7 cellular contexts compared by ENCODE assay signal in the genomic region with DNA sequence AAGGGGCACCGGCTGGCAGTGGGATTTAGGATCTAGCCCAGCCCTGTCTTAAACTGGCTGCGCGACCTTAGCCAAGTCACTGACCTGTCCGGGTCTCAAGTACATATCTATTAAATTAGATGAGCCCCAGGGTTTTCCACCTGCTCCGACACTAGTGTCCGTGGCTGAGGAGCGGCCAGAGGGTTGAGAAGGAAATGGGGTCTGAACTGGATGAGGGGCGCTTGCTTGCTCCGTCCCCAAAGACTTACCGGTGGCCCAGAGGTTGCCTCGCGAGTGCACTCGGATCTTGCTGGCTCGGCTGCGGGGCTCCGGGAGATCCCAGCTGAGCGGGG. TPM values are rescaled to one million over a fixed set of nuclear protein-coding genes. Genes with fewer than 3 reads are reported as not detected.
DNase-seq lines count a peak whose midpoint lies in the region; ATAC-seq and TF ChIP-seq lines count a peak whose summit lies in the region.

No MANE protein-coding gene starts in this region.

- intact Hi-C loops in activated B cell treated with CpG ODN at 0.5 μM for 24 hours (cut with micrococcal nuclease): loop anchor here (1.0 to 10.0 kb wide), 8 partner anchors 29 to 387 kb away; a partner anchor contains a TSS
- intact Hi-C loops in spleen (cut with DNase I; ENCODE audit: low total_unique reads): loop anchor here (10.0 kb wide), 1 partner anchor 63 kb away; no protein-coding TSS in a partner anchor

- H2AFZ ChIP-seq in H9 (ENCODE audit: low read length): no peak overlapping the region

- H3K4me1 ChIP-seq in H9 (ENCODE audit: insufficient read depth, low read length) (peaks cover 3% of the 10 kb centered on the region; the same call in 1 of the 2 replicates), iPS DF 6.9 (ENCODE audit: control insufficient read depth, insufficient read depth, low read length) (no peaks in the 10 kb centered on the region), spleen (peaks cover 10 to 65% (median 46%) of the 10 kb centered on the region in 6 donors)

- H3K4me3 ChIP-seq in iPS DF 6.9 (ENCODE audit: low read length) (peak overlapping the region; percentile 42; the same call in 1 of the 2 replicates), spleen (peak overlapping the region; percentile 47 to 79 (median 52))

- H3K27me3 ChIP-seq in H9 (ENCODE audit: insufficient read depth, low read length): no peaks in the 10 kb centered on the region; the same call in 1 of the 2 replicates
- no peaks in the 10 kb centered on the region; the same call in 1 of the 2 replicates for H3K27me3 ChIP-seq in iPS DF 6.9 (ENCODE audit: control insufficient read depth, insufficient read depth, low read length)
- no peaks in the 10 kb centered on the region for H3K27me3 ChIP-seq in spleen (replicated peaks in 1 of 7)

- peak overlapping the region; percentile 58 for H3K4me2 ChIP-seq in H9 (ENCODE audit: insufficient read depth, insufficient read length, low read length)

- no peak overlapping the region for H2AK5ac ChIP-seq in H9 (ENCODE audit: insufficient read length, low read length)

- peaks cover 0 to 10% (median 0%) of the 10 kb centered on the region in 3 experiments; a peak in 5 of 7 replicates for H3K36me3 Mint-ChIP-seq in H9 (ENCODE audit: insufficient read depth in 1 of 3, low read depth in 3 of 3)
- H3K36me3 Mint-ChIP-seq in activated B cell treated with CpG ODN at 0.5 μM for 24 hours (ENCODE audit: low read depth): peaks cover 6% of the 10 kb centered on the region

- H3K4ac ChIP-seq in H9 (ENCODE audit: low read depth, low read length): no peak overlapping the region

- WGBS in H9 (ENCODE audit: extremely low coverage, insufficient read length, low lambda C conversion rate): no CpG with 5 or more reads among the region's 17 CpGs
- whole genome bisulfite sequencing in iPS DF 6.9 (ENCODE audit: insufficient coverage, insufficient read length): no CpG with 5 or more reads among the region's 17 CpGs
- WGBS in spleen, 5 donors: 25 to 34% (median 26%) methylated on average over 16 to 17 of the region's 17 CpGs

- H4K8ac ChIP-seq in H9 (replicated peaks; ENCODE audit: insufficient read length, low read depth, low read length): no peak overlapping the region

- no peaks in the 10 kb centered on the region for H4K20me1 ChIP-seq in H9 (ENCODE audit: control insufficient read depth, insufficient read depth, insufficient read length)

- H2BK120ac ChIP-seq in H9 (ENCODE audit: low read depth, low read length, poor library complexity, severe bottlenecking): no peak overlapping the region

- H3K36me3 ChIP-seq in iPS DF 6.9 (ENCODE audit: control insufficient read depth, insufficient read depth, low read length): no peaks in the 10 kb centered on the region
- peaks cover 0 to 9% (median 0%) of the 10 kb centered on the region in 6 donors for H3K36me3 ChIP-seq in spleen

- no peak overlapping the region for H3K9ac ChIP-seq in H9 (ENCODE audit: extremely low read depth, insufficient read length, low read length)

- H3K18ac ChIP-seq in H9 (ENCODE audit: insufficient read length, low read depth, low read length): no peak overlapping the region

- no peak overlapping the region for H2BK5ac ChIP-seq in H9 (ENCODE audit: insufficient read length, low read length)

- no peaks in the 10 kb centered on the region for H3K79me1 ChIP-seq in H9 (ENCODE audit: insufficient read depth, low read depth, low read length, poor library complexity, severe bottlenecking)

- TF ChIP-seq CTCF in H9 (conservative IDR thresholded peaks at IDR 0.05) (no peak), activated B cell treated with CpG ODN at 0.5 μM for 24 hours (IDR thresholded peaks at IDR 0.05) (no peak), spleen (IDR thresholded peaks at IDR 0.05 in 8 of 11, conservative IDR thresholded peaks at IDR 0.05 in 3 of 11) (no peak)

- no peak for DNase-seq in H9
- DNase-seq in activated B cell treated with CpG ODN at 0.5 μM for 24 hours: no peak
- no peak for DNase-seq in iPS DF 6.9 (ENCODE audit: low read depth, low spot score)
- DNase-seq in spleen: no peak
- DNase-seq in ACHN: no peak
- DNase-seq in NCI-H510A treated with DMSO at 0.1 percent for 48 hours (lab: John Stamatoyannopoulos, UW): no peak

- H3K79me2 ChIP-seq in H9 (ENCODE audit: insufficient read depth, low read length): no peaks in the 10 kb centered on the region

- H3K4me1 Mint-ChIP-seq in H9 (peaks cover 29 to 33% of the 10 kb centered on the region in 2 experiments), activated B cell treated with CpG ODN at 0.5 μM for 24 hours (peaks cover 46% of the 10 kb centered on the region)

- no peak for TF ChIP-seq POLR2A in spleen (IDR thresholded peaks at IDR 0.05)

- H3K27me3 Mint-ChIP-seq in H9 (ENCODE audit: low read depth) (peaks cover 27% of the 10 kb centered on the region), activated B cell treated with CpG ODN at 0.5 μM for 24 hours (no peaks in the 10 kb centered on the region)

- POLR2A ChIA-PET in activated B cell treated with CpG ODN at 0.5 μM for 24 hours (lab: Charles Lee): interaction anchor here (1.3 to 6.4 kb wide), 4 partner anchors 59 to 323 kb away, joined by 6 to 70 read pairs (median 12); a partner anchor contains a TSS

- no peak overlapping the region for H4K91ac ChIP-seq in H9 (ENCODE audit: insufficient read length, low read depth, low read length)

- no peak overlapping the region for H3K56ac ChIP-seq in H9 (ENCODE audit: insufficient read length, low read depth, low read length)

- CTCF ChIA-PET in activated B cell treated with CpG ODN at 0.5 μM for 24 hours (lab: Charles Lee): interaction anchor here (1.3 to 3.9 kb wide), 3 partner anchors 70 to 271 kb away, joined by 3 to 15 read pairs (median 4); no protein-coding TSS in a partner anchor

- H3K27ac ChIP-seq in H9 (ENCODE audit: insufficient read length, low read depth, low read length) (no peak overlapping the region), iPS DF 6.9 (ENCODE audit: low read length) (no peak overlapping the region), spleen (peak overlapping the region; percentile 70 to 86 (median 80))

- ATAC-seq in activated B cell treated with CpG ODN at 0.5 μM for 24 hours (ENCODE audit: low read depth): no peak
- no peak for ATAC-seq in HG02759 (IDR thresholded peaks at IDR 0.05; ENCODE audit: unreplicated experiment)

- H2BK15ac ChIP-seq in H9 (ENCODE audit: low read depth, low read length): no peak overlapping the region

- H2BK12ac ChIP-seq in H9 (ENCODE audit: insufficient read length, low read depth, low read length): no peak overlapping the region

- H3K9me3 Mint-ChIP-seq in H9 (no peaks in the 10 kb centered on the region; a peak in 1 of 5 replicates), activated B cell treated with CpG ODN at 0.5 μM for 24 hours (no peaks in the 10 kb centered on the region)

- H3K14ac ChIP-seq in H9 (ENCODE audit: insufficient read depth, low read length): no peak overlapping the region; the same call in 1 of the 2 replicates

- H3K4me3 Mint-ChIP-seq in H9: peak overlapping the region; percentile 68 to 77
- H3K4me3 Mint-ChIP-seq in activated B cell treated with CpG ODN at 0.5 μM for 24 hours: peak overlapping the region; percentile 78

- H4K5ac ChIP-seq in H9 (ENCODE audit: insufficient read length, low read depth, low read length): no peak overlapping the region

- no peaks in the 10 kb centered on the region for H3K9me3 ChIP-seq in H9 (ENCODE audit: control insufficient read depth, low read depth, low read length)
- no peaks in the 10 kb centered on the region for H3K9me3 ChIP-seq in iPS DF 6.9 (ENCODE audit: control insufficient read depth, insufficient read depth, low read length)
- no peaks in the 10 kb centered on the region for H3K9me3 ChIP-seq in spleen

- peaks cover 12% of the 10 kb centered on the region for H3K23me2 ChIP-seq in H9 (ENCODE audit: insufficient read length, low read depth, low read length, poor library complexity, severe bottlenecking)

- H3T11ph ChIP-seq in H9 (ENCODE audit: low read length): no peak overlapping the region

- no peak overlapping the region for H2BK20ac ChIP-seq in H9 (ENCODE audit: low read depth, low read length, poor library complexity, severe bottlenecking)

- H3K23ac ChIP-seq in H9 (ENCODE audit: insufficient read length, low read depth, low read length): no peak overlapping the region

- H3K27ac Mint-ChIP-seq in H9: no peak overlapping the region
- peak overlapping the region; percentile 50 for H3K27ac Mint-ChIP-seq in activated B cell treated with CpG ODN at 0.5 μM for 24 hours

- in situ Hi-C loops in ACHN (cut with HindIII; ENCODE audit: low pct_ligation_motif_present, low pct_unique_long_range_greater_than_20kb, low sequenced_read_pairs): no loop called here

RNA-seq across cellular contexts. Expression of a gene that starts 0.3 kb away (rescaled TPM):
- total RNA-seq in H9 (2021): 11.5 and 12.4 TPM in 2 replicates
- 2.9 and 3.8 TPM in 2 replicates for total RNA-seq in activated B cell treated with CpG ODN at 0.5 μM for 24 hours
- 1 to 10 TPM; 1.0 to 4.2 (median 2.4) TPM for total RNA-seq in spleen
- 1 to 10 TPM; 2.2 to 5.5 (median 4.7) TPM for polyA plus RNA-seq in spleen

RNA-seq across cellular contexts. Expression of a gene that starts 3.6 kb away (rescaled TPM):
- total RNA-seq in H9 (2021) (41.0 and 41.6 TPM in 2 replicates), activated B cell treated with CpG ODN at 0.5 μM for 24 hours (34.9 and 38.9 TPM in 2 replicates), spleen (10 to 100 TPM; 23.1 to 31.6 (median 29.3) TPM)
- 10 to 100 TPM; 12.7 to 20.2 (median 18.4) TPM for polyA plus RNA-seq in spleen

RNA-seq across cellular contexts. Expression of a gene that starts 56.9 kb away (rescaled TPM):
- 28.4 and 31.2 TPM in 2 replicates for total RNA-seq in H9 (2021)
- 16.0 and 18.7 TPM in 2 replicates for total RNA-seq in activated B cell treated with CpG ODN at 0.5 μM for 24 hours
- total RNA-seq in spleen: 10 to 100 TPM in 4 of 7 donors, 1 to 10 TPM in 3; 8.1 to 15.1 (median 10.7) TPM
- 1 to 10 TPM; 4.6 to 6.4 (median 5.6) TPM for polyA plus RNA-seq in spleen

RNA-seq across cellular contexts. Expression of a gene that starts 58.2 kb away (rescaled TPM):
- total RNA-seq in H9 (2021) (250 and 252 TPM in 2 replicates), activated B cell treated with CpG ODN at 0.5 μM for 24 hours (68.9 and 71.2 TPM in 2 replicates), spleen (100 to 1,000 TPM in 3 of 7 donors, 10 to 100 TPM in 4; 89.8 to 139 (median 96.9) TPM)
- 100 to 1,000 TPM in 2 of 3 donors, 10 to 100 TPM in 1; 86.5 to 114 (median 101) TPM for polyA plus RNA-seq in spleen

Comparison
In these comparisons a context has a peak if more than half of its experiments do, and no peak if none do; other contexts are left out.
1. H3K27ac ChIP-seq: peak in spleen (8 of 8); none in H9 (single experiment) and iPS DF 6.9 (single experiment).